Comparison of ENCODE assay signal across 26 cellular contexts in the genomic region with DNA sequence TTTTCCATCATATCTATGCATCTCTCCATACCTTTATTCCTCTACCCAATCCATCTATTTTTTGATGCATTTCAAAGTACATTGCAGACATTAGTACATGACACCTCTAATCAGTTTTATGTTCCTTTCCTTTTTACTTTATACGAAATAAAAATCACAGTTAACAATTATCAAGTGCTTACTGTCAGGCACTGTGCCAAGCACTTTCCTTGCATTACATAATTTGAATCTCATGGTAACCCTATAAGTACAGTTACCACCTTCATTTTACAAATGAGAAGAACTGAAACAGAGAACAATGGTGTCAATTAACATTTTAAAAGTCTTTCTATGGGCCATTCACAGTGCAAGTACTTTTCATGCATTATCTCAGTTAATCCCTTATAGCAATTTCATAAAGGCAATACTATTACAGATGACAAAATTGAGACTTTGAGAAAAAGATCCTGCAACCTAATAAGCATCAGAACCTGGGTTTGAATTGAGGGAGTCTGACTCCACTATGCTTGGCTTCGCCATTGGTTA.
"Had no signal": no experiment of that assay in that cellular context is flagged by ENCODE, and none has a peak within 500 bp of the region (broad histone marks: within the 10 kb centered on the region; RNA-seq: fewer than 3 reads in every experiment).

No MANE protein-coding gene starts in this region.

- H3K27me3 Mint-ChIP-seq: activated naive CD4-positive, alpha-beta T cell treated with anti-CD3 and anti-CD28 coated beads, Interleukin-2, amount 10 ng/mL, durations not matched to agents 7 days and 5 days; activated naive CD8-positive, alpha-beta T cell treated with anti-CD3 and anti-CD28 coated beads, Interleukin-2, amount 10 ng/mL, durations not matched to agents 7 days and 5 days; effector memory CD8-positive, alpha-beta T cell; progenitor cell of endocrine pancreas; T-helper 17 cell had no signal

- H3K36me3 Mint-ChIP-seq: activated naive CD4-positive, alpha-beta T cell treated with anti-CD3 and anti-CD28 coated beads, Interleukin-2, amount 10 ng/mL, durations not matched to agents 7 days and 5 days; naive B cell; stimulated activated naive B cell treated with anti-CD40 and anti-IgM and Interleukin-4, amounts not matched to agents 10 μg/mL and 1 μg/mL and 100 μg/mL, for 72 hours had no signal

- DNase-seq: activated CD4-positive, alpha-beta T cell treated with anti-CD3 and anti-CD28 coated beads for 48 hours; activated CD4-positive, alpha-beta T cell treated with anti-CD3 and anti-CD28 coated beads, Interleukin-2, amount 50 U/mL, for 48 hours; activated CD8-positive, alpha-beta memory T cell treated with anti-CD3 and anti-CD28 coated beads, Interleukin-2, amount 50 U/mL, for 4 hours; activated effector memory CD4-positive, alpha-beta T cell treated with anti-CD3 and anti-CD28 coated beads, Interleukin-2, amount 50 U/mL, for 16 hours; activated naive CD4-positive, alpha-beta T cell treated with anti-CD3 and anti-CD28 coated beads, Interleukin-2, amount 10 ng/mL, durations not matched to agents 7 days and 5 days; activated naive CD8-positive, alpha-beta T cell treated with anti-CD3 and anti-CD28 coated beads, Interleukin-2, amount 10 ng/mL, durations not matched to agents 7 days and 5 days; activated T-cell treated with anti-CD3 and anti-CD28 coated beads, Interleukin-2, amount 50 U/mL, for 1 hour; amniotic stem cell; brain microvascular endothelial cell; cortex of kidney; effector memory CD8-positive, alpha-beta T cell; erythroblast; kidney; left colon; mammary epithelial cell; naive B cell; ovary; stimulated activated CD4-positive, alpha-beta T cell treated with anti-CD3 and anti-CD28 coated beads, Interleukin-2, amount 100 ng/mL, for 24 hours; stimulated activated naive B cell treated with anti-CD40 and anti-IgM and Interleukin-4, amounts not matched to agents 10 μg/mL and 1 μg/mL and 100 μg/mL, for 72 hours; T-helper 17 cell; T1000; testis; transverse colon; WERI-Rb-1 had no signal

- H3K27ac Mint-ChIP-seq: activated naive CD4-positive, alpha-beta T cell treated with anti-CD3 and anti-CD28 coated beads, Interleukin-2, amount 10 ng/mL, durations not matched to agents 7 days and 5 days; activated naive CD8-positive, alpha-beta T cell treated with anti-CD3 and anti-CD28 coated beads, Interleukin-2, amount 10 ng/mL, durations not matched to agents 7 days and 5 days; activated T-helper 1 cell treated with anti-CD3 and anti-CD28 coated beads, Interleukin-12 subunit alpha, Interleukin-12 subunit beta, Interleukin-2, Interleukin-4 antibody, amounts not matched to agents 30 ng/mL and 10 ng/mL and 1 ng/mL, durations not matched to agents 14 hours and 24 hours and 36 hours; effector memory CD8-positive, alpha-beta T cell; naive B cell; progenitor cell of endocrine pancreas; stimulated activated naive B cell treated with anti-CD40 and anti-IgM and Interleukin-4, amounts not matched to agents 10 μg/mL and 1 μg/mL and 100 μg/mL, for 72 hours; T-helper 17 cell had no signal

- H3K4me3 Mint-ChIP-seq: activated naive CD4-positive, alpha-beta T cell treated with anti-CD3 and anti-CD28 coated beads, Interleukin-2, amount 10 ng/mL, durations not matched to agents 7 days and 5 days; activated naive CD8-positive, alpha-beta T cell treated with anti-CD3 and anti-CD28 coated beads, Interleukin-2, amount 10 ng/mL, durations not matched to agents 7 days and 5 days; activated T-helper 1 cell treated with anti-CD3 and anti-CD28 coated beads, Interleukin-12 subunit alpha, Interleukin-12 subunit beta, Interleukin-2, Interleukin-4 antibody, amounts not matched to agents 30 ng/mL and 10 ng/mL and 1 ng/mL, durations not matched to agents 14 hours and 24 hours and 36 hours; effector memory CD8-positive, alpha-beta T cell; naive B cell; stimulated activated naive B cell treated with anti-CD40 and anti-IgM and Interleukin-4, amounts not matched to agents 10 μg/mL and 1 μg/mL and 100 μg/mL, for 72 hours had no signal

- H3K9me3 Mint-ChIP-seq: activated naive CD4-positive, alpha-beta T cell treated with anti-CD3 and anti-CD28 coated beads, Interleukin-2, amount 10 ng/mL, durations not matched to agents 7 days and 5 days; activated T-helper 1 cell treated with anti-CD3 and anti-CD28 coated beads, Interleukin-12 subunit alpha, Interleukin-12 subunit beta, Interleukin-2, Interleukin-4 antibody, amounts not matched to agents 30 ng/mL and 10 ng/mL and 1 ng/mL, durations not matched to agents 14 hours and 24 hours and 36 hours had no signal

- H3K4me1 Mint-ChIP-seq: activated naive CD4-positive, alpha-beta T cell treated with anti-CD3 and anti-CD28 coated beads, Interleukin-2, amount 10 ng/mL, durations not matched to agents 7 days and 5 days; stimulated activated naive B cell treated with anti-CD40 and anti-IgM and Interleukin-4, amounts not matched to agents 10 μg/mL and 1 μg/mL and 100 μg/mL, for 72 hours had no signal
